In the genomic region with DNA sequence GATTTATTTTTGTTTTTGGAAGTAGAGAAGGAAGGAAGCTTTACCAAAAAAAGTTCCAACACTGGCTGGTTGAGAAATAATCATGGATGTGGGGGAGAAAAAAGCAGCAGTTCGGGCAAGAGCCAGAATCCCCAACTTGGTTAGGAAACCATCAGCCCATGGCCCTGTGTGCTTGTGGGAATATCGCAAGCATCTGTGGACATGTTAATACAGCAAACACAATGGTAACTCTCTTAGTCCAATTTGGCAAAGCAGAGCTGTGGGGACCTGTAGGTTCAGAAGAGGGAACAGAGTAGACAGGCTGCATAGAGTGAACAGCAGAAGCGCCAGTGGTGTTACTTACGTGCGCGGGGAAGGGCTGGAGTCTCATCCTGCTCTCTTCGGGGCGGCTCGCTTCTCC, we compare ENCODE assay signal across 9 cellular contexts. TPM values are rescaled to one million over a fixed set of nuclear protein-coding genes. Genes with fewer than 3 reads are reported as not detected.
DNase-seq lines count a peak whose midpoint lies in the region; TF ChIP-seq lines count a peak whose summit lies in the region.
"Had no signal": no experiment of that assay in that cellular context is flagged by ENCODE, and none has a peak within 500 bp of the region (broad histone marks: within the 10 kb centered on the region; RNA-seq: fewer than 3 reads in every experiment).

No MANE protein-coding gene starts in this region.

- TF ChIP-seq CTCF in GM10248 (IDR thresholded peaks at IDR 0.05; ENCODE audit: control extremely low read depth, extremely low read depth, low read depth, missing control alignments), result no peak

- no peak overlapping the region for H3K9ac ChIP-seq in HUES48 (ENCODE audit: low read depth, low read length)
- H3K9ac ChIP-seq in skeletal muscle satellite cell (ENCODE audit: low read depth, low read length), result peak overlapping the region; percentile 68

- H3K36me3 ChIP-seq in HUES48 (ENCODE audit: control insufficient read depth, insufficient read depth, low read length), result peaks cover 37% of the 10 kb centered on the region
- peaks cover 17% of the 10 kb centered on the region for H3K36me3 ChIP-seq in skeletal muscle satellite cell (ENCODE audit: insufficient read depth, low read length)

- peak overlapping the region; percentile 46 for H3K4me2 ChIP-seq in skeletal muscle satellite cell (ENCODE audit: low read length)

- peaks cover 75% of the 10 kb centered on the region for H3K36me3 Mint-ChIP-seq in activated T-helper 2 cell treated with anti-CD3 and anti-CD28 coated beads, Interferon-gamma antibody, Interleukin-2, Interleukin-4, amounts not matched to agents 10 μg/mL and 5 μg/mL and 100 μg/mL, durations not matched to agents 14 hours and 24 hours and 36 hours (ENCODE audit: low read depth)
- H3K36me3 Mint-ChIP-seq in immature natural killer cell, result peaks cover 17 to 57% (median 32%) of the 10 kb centered on the region in 3 donors

- H3K27ac ChIP-seq in HUES48 (ENCODE audit: low read depth, low read length), result peak overlapping the region; percentile 87

- no peak overlapping the region for H3K4me3 Mint-ChIP-seq in activated T-helper 2 cell treated with anti-CD3 and anti-CD28 coated beads, Interferon-gamma antibody, Interleukin-2, Interleukin-4, amounts not matched to agents 10 μg/mL and 5 μg/mL and 100 μg/mL, durations not matched to agents 14 hours and 24 hours and 36 hours (ENCODE audit: low read depth)
- H3K4me3 Mint-ChIP-seq in immature natural killer cell, result no peak overlapping the region

- no peaks in the 10 kb centered on the region for H3K9me3 Mint-ChIP-seq in activated T-helper 2 cell treated with anti-CD3 and anti-CD28 coated beads, Interferon-gamma antibody, Interleukin-2, Interleukin-4, amounts not matched to agents 10 μg/mL and 5 μg/mL and 100 μg/mL, durations not matched to agents 14 hours and 24 hours and 36 hours
- no peaks in the 10 kb centered on the region for H3K9me3 Mint-ChIP-seq in immature natural killer cell

- no peaks in the 10 kb centered on the region for H3K9me3 ChIP-seq in HUES48 (ENCODE audit: control insufficient read depth, insufficient read depth, low read length)
- no peaks in the 10 kb centered on the region for H3K9me3 ChIP-seq in skeletal muscle satellite cell (replicated peaks; ENCODE audit: low read length)

- no peaks in the 10 kb centered on the region for H3K27me3 ChIP-seq in HUES48 (ENCODE audit: control insufficient read depth, insufficient read depth, low read length)
- H3K27me3 ChIP-seq in skeletal muscle satellite cell (ENCODE audit: control insufficient read depth, insufficient read depth, low read length), result no peaks in the 10 kb centered on the region

- H3K27me3 Mint-ChIP-seq in activated T-helper 2 cell treated with anti-CD3 and anti-CD28 coated beads, Interferon-gamma antibody, Interleukin-2, Interleukin-4, amounts not matched to agents 10 μg/mL and 5 μg/mL and 100 μg/mL, durations not matched to agents 14 hours and 24 hours and 36 hours (ENCODE audit: low read depth), result no peaks in the 10 kb centered on the region
- peaks cover 0 to 3% (median 0%) of the 10 kb centered on the region in 3 donors for H3K27me3 Mint-ChIP-seq in immature natural killer cell (ENCODE audit: low read depth in 3 of 3)

- intact Hi-C loops in activated T-helper 2 cell treated with anti-CD3 and anti-CD28 coated beads, Interferon-gamma antibody, Interleukin-2, Interleukin-4, amounts not matched to agents 10 μg/mL and 5 μg/mL and 100 μg/mL, durations not matched to agents 14 hours and 24 hours and 36 hours (cut with micrococcal nuclease), result no loop called here

- CTCF ChIA-PET in GM10248 (lab: Yijun Ruan, JAX), result interaction anchor here (1.2 kb wide), 1 partner anchor 14 kb away, joined by 3 read pairs; no protein-coding TSS in a partner anchor

- H3K4me1 ChIP-seq in HUES48 (ENCODE audit: control insufficient read depth, insufficient read depth, low read length) (peaks cover 28% of the 10 kb centered on the region), skeletal muscle satellite cell (ENCODE audit: control insufficient read depth, insufficient read depth, low read length) (peaks cover 72% of the 10 kb centered on the region)

- DNase-seq in activated T-helper 2 cell treated with anti-CD3 and anti-CD28 coated beads, Interferon-gamma antibody, Interleukin-2, Interleukin-4, amounts not matched to agents 10 μg/mL and 5 μg/mL and 100 μg/mL, durations not matched to agents 14 hours and 24 hours and 36 hours (ENCODE audit: low spot score), result no peak
- DNase-seq in immature natural killer cell (no peak), HuH-7 (ENCODE audit: low spot score) (no peak), D341Med (ENCODE audit: low spot score) (no peak), GM10248 (ENCODE audit: extremely low spot score) (no peak)
- DNase-seq in activated CD8-positive, alpha-beta memory T cell treated with anti-CD3 and anti-CD28 coated beads, Interleukin-2, amount 50 U/mL, for 48 hours, result no peak
- DNase-seq: NCI-H1105 treated with DMSO at 0.1 percent for 48 hours had no signal

- H3K27ac Mint-ChIP-seq in activated T-helper 2 cell treated with anti-CD3 and anti-CD28 coated beads, Interferon-gamma antibody, Interleukin-2, Interleukin-4, amounts not matched to agents 10 μg/mL and 5 μg/mL and 100 μg/mL, durations not matched to agents 14 hours and 24 hours and 36 hours, result peak overlapping the region; percentile 66
- H3K27ac Mint-ChIP-seq in immature natural killer cell, result peak overlapping the region; percentile 13 to 83 (median 74)

- POLR2A ChIA-PET in GM10248 (lab: Yijun Ruan, JAX), result no interaction called here

- no peak overlapping the region for H3K4me3 ChIP-seq in HUES48 (ENCODE audit: low read depth, low read length)
- H3K4me3 ChIP-seq in skeletal muscle satellite cell (ENCODE audit: low read length), result no peak overlapping the region

- H3K4me1 Mint-ChIP-seq in activated T-helper 2 cell treated with anti-CD3 and anti-CD28 coated beads, Interferon-gamma antibody, Interleukin-2, Interleukin-4, amounts not matched to agents 10 μg/mL and 5 μg/mL and 100 μg/mL, durations not matched to agents 14 hours and 24 hours and 36 hours (ENCODE audit: low read depth), result peaks cover 25% of the 10 kb centered on the region
- peaks cover 26 to 37% of the 10 kb centered on the region in 2 donors for H3K4me1 Mint-ChIP-seq in immature natural killer cell

RNA-seq across cellular contexts. Expression of gene TCHP, which starts 46.8 kb away (rescaled TPM):
- total RNA-seq in activated T-helper 2 cell treated with anti-CD3 and anti-CD28 coated beads, Interferon-gamma antibody, Interleukin-2, Interleukin-4, amounts not matched to agents 10 μg/mL and 5 μg/mL and 100 μg/mL, durations not matched to agents 14 hours and 24 hours and 36 hours, result 26.0 and 32.6 TPM in 2 replicates
- 10 to 100 TPM in 1 of 3 donors, 1 to 10 TPM in 2; 2.9 to 22.8 (median 9.1) TPM for polyA plus RNA-seq in immature natural killer cell
- 6.1 and 7.9 TPM in 2 replicates for total RNA-seq in skeletal muscle satellite cell (2012; rRNA removed)

RNA-seq across cellular contexts. Expression of gene GIT2, which starts 49.3 kb away (rescaled TPM):
- total RNA-seq in activated T-helper 2 cell treated with anti-CD3 and anti-CD28 coated beads, Interferon-gamma antibody, Interleukin-2, Interleukin-4, amounts not matched to agents 10 μg/mL and 5 μg/mL and 100 μg/mL, durations not matched to agents 14 hours and 24 hours and 36 hours, result 71.1 and 72.3 TPM in 2 replicates
- 10 to 100 TPM; 54.6 to 100.0 (median 68.7) TPM for polyA plus RNA-seq in immature natural killer cell
- total RNA-seq in skeletal muscle satellite cell (2012; rRNA removed), result 26.1 and 35.6 TPM in 2 replicates

RNA-seq across cellular contexts. Expression of gene ANKRD13A, which starts 52.3 kb away (rescaled TPM):
- 53.3 and 59.9 TPM in 2 replicates for total RNA-seq in activated T-helper 2 cell treated with anti-CD3 and anti-CD28 coated beads, Interferon-gamma antibody, Interleukin-2, Interleukin-4, amounts not matched to agents 10 μg/mL and 5 μg/mL and 100 μg/mL, durations not matched to agents 14 hours and 24 hours and 36 hours
- polyA plus RNA-seq in immature natural killer cell, result 10 to 100 TPM; 39.8 to 62.9 (median 40.8) TPM
- 31.7 and 58.1 TPM in 2 replicates for total RNA-seq in skeletal muscle satellite cell (2012; rRNA removed)
